ENCODE assay signal across 12 cellular contexts in genomic region chr11:111833524-111833923, GRCh38. TPM values are rescaled to one million over a fixed set of nuclear protein-coding genes. Genes with fewer than 3 reads are reported as not detected.
DNase-seq lines count a peak whose midpoint lies in the region; ATAC-seq, FAIRE-seq and TF ChIP-seq lines count a peak whose summit lies in the region.
"Had no signal": no experiment of that assay in that cellular context is flagged by ENCODE, and none has a peak within 500 bp of the region (broad histone marks: within the 10 kb centered on the region; RNA-seq: fewer than 3 reads in every experiment).

No MANE protein-coding gene starts in this region.

- FAIRE-seq in urothelium cell line (lab: Jason Lieb, UNC) = no peak

- no peak overlapping the region for H3K4me3 ChIP-seq in epithelial cell of esophagus (ENCODE audit: low read length)
- H3K4me3 ChIP-seq: esophagus squamous epithelium had no signal

- ATAC-seq in GM19397 (IDR thresholded peaks at IDR 0.05; ENCODE audit: unreplicated experiment) = no peak
- no peak for ATAC-seq in GM18519 (IDR thresholded peaks at IDR 0.05; ENCODE audit: low FRiP score, unreplicated experiment)

- TF ChIP-seq CTCF in epithelial cell of esophagus (IDR thresholded peaks at IDR 0.05; ENCODE audit: insufficient read depth, low read depth, low read length, missing control alignments) = peak; percentile 18

- DNase-seq in NCI-H2227 (lab: John Stamatoyannopoulos, UW; ENCODE audit: unreplicated experiment) (peak; percentile 9), NCI-H2227 treated with DMSO at 0.1 percent for 48 hours (lab: John Stamatoyannopoulos, UW) (no peak), RKO (ENCODE audit: low spot score) (peak; percentile 16), epithelial cell of esophagus (ENCODE audit: low read depth) (peak; percentile 8), renal cortical epithelial cell (ENCODE audit: low read depth) (peak; percentile 35), urothelium cell line (ENCODE audit: low spot score) (no peak)
- DNase-seq: ACHN, esophagus squamous epithelium, NCI-H1930, RPMI8226 had no signal

RNA-seq across cellular contexts. Expression of gene ALG9, which starts 37.9 kb away (rescaled TPM):
- total RNA-seq in renal cortical epithelial cell = 41.7 and 42.4 TPM in 2 replicates

RNA-seq across cellular contexts. Expression of gene FDXACB1, which starts 45.4 kb away (rescaled TPM):
- 3.0 and 3.4 TPM in 2 replicates for total RNA-seq in renal cortical epithelial cell

RNA-seq across cellular contexts. Expression of gene CFAP68, which starts 45.8 kb away (rescaled TPM):
- 7.6 and 20.1 TPM in 2 replicates for total RNA-seq in renal cortical epithelial cell

Comparison
In these comparisons a context has a peak if more than half of its experiments do, and no peak if none do; other contexts are left out.
1. DNase-seq: peak in NCI-H2227 (single experiment), RKO (single experiment), epithelial cell of esophagus (single experiment) and renal cortical epithelial cell (single experiment); none in NCI-H2227 treated with DMSO at 0.1 percent for 48 hours (single experiment) and urothelium cell line (single experiment).